In the genomic region with DNA sequence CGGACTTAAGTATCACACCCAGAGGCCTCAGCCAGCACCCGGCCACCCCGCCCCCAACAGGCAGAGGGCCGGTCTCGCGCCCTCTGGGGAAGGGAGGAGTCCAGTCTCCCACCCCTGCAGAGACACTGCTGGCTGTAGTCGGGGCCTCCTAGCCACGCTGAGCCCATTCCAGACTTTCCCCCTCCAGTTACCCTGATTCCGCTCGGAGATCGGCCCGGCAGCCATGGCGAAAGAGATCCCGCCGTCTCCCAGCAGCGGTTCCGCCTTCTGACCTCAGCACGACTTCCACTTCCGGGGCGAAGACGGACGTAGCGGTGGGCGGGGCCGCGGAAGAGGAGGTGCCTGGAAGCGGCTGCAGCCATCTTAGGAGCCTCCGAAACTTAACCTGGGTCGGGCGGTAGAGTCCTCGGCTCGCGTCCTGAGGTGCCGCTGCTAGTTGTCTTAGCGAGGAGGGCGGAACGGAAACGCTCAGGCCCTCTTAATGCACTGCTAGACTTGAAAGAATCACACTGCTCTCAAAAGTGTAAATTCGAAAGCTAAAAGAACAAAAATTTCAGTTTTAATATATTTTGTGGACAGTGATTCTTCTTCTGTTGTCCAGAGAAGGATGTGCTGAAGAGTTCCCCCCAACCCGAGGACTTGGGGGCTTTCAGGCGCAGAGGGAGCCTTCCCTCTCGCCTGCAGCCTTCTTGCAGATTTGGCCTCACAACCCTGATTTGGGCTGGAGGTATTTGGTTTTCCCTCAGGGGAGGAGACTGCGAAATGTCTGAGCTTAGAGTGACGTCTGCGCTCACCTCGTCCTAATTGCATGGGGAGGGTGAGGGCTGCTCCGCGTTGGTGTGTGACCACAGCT, we compare ENCODE assay signal across 8 cellular contexts. TPM values are rescaled to one million over a fixed set of nuclear protein-coding genes. Genes with fewer than 3 reads are reported as not detected.
DNase-seq lines count a peak whose midpoint lies in the region; ATAC-seq, FAIRE-seq and TF ChIP-seq lines count a peak whose summit lies in the region.

A gene with protein sequence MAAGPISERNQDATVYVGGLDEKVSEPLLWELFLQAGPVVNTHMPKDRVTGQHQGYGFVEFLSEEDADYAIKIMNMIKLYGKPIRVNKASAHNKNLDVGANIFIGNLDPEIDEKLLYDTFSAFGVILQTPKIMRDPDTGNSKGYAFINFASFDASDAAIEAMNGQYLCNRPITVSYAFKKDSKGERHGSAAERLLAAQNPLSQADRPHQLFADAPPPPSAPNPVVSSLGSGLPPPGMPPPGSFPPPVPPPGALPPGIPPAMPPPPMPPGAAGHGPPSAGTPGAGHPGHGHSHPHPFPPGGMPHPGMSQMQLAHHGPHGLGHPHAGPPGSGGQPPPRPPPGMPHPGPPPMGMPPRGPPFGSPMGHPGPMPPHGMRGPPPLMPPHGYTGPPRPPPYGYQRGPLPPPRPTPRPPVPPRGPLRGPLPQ (minus strand): TSS at position 269 of the 853 bp plus-strand sequence. CDS start 44 bp downstream, at position 225.

- no peaks in the 10 kb centered on the region for H3K9me3 ChIP-seq in BE2C

- peaks cover 3% of the 10 kb centered on the region; the same call in 1 of the 2 replicates for H3K4me1 ChIP-seq in BE2C

- DNase-seq in BE2C (peak; percentile 95), GM19239 (ENCODE audit: insufficient read length, low spot score) (peak; percentile 76), NCI-H510A treated with DMSO at 0.1 percent for 48 hours (lab: John Stamatoyannopoulos, UW) (peak; percentile 90), cerebellum (ENCODE audit: low spot score) (peak; percentile 97), kidney epithelial cell (ENCODE audit: low read depth) (peak; percentile 77)
- DNase-seq in activated CD4-positive, alpha-beta T cell treated with anti-CD3 and anti-CD28 coated beads for 24 hours (ENCODE audit: low read depth in 2 of 2): peak; percentile 88 to 91
- DNase-seq in stimulated activated CD4-positive, alpha-beta T cell treated with anti-CD3 and anti-CD28 coated beads, Interleukin-15, amount 100 ng/mL, for 24 hours: peak; percentile 96

- H3K36me3 ChIP-seq in BE2C (peaks cover 40% of the 10 kb centered on the region), kidney epithelial cell (ENCODE audit: control insufficient read depth, insufficient read depth, low read length) (no peaks in the 10 kb centered on the region)

- FAIRE-seq in GM19239 (lab: Jason Lieb, UNC): peak; percentile 93

- no peaks in the 10 kb centered on the region for H3K27me3 ChIP-seq in BE2C
- no peaks in the 10 kb centered on the region for H3K27me3 ChIP-seq in kidney epithelial cell (ENCODE audit: control insufficient read depth, insufficient read depth, low read length)

- ATAC-seq in HG03442 (IDR thresholded peaks at IDR 0.05; ENCODE audit: unreplicated experiment): peak; percentile 91

- H3K4me3 ChIP-seq in BE2C (ENCODE audit: low read depth, low read length) (peak within 1 kb of the TSS; percentile 99), kidney epithelial cell (ENCODE audit: low read depth, low read length) (peak within 1 kb of the TSS; percentile 88)

- TF ChIP-seq CTCF in BE2C (IDR thresholded peaks at IDR 0.05; ENCODE audit: low read depth, low read length) (no peak), kidney epithelial cell (IDR thresholded peaks at IDR 0.05; ENCODE audit: insufficient read depth, low read length, poor library complexity, severe bottlenecking) (no peak)

RNA-seq across cellular contexts. Expression of the gene that starts here (rescaled TPM):
- 197 TPM for polyA plus RNA-seq in BE2C (2012; ENCODE audit: insufficient read depth, insufficient read length, low read depth)
- 11.3 TPM for total RNA-seq in cerebellum
- 33.1 and 42.2 TPM in 2 replicates for total RNA-seq in kidney epithelial cell

Comparison
In these comparisons a context has a peak if more than half of its experiments do, and no peak if none do; other contexts are left out.
1. Peak in every context shown above with its lines: DNase-seq, ATAC-seq and H3K4me3 ChIP-seq.